Comparison of ENCODE assay signal across 8 cellular contexts in the genomic region with DNA sequence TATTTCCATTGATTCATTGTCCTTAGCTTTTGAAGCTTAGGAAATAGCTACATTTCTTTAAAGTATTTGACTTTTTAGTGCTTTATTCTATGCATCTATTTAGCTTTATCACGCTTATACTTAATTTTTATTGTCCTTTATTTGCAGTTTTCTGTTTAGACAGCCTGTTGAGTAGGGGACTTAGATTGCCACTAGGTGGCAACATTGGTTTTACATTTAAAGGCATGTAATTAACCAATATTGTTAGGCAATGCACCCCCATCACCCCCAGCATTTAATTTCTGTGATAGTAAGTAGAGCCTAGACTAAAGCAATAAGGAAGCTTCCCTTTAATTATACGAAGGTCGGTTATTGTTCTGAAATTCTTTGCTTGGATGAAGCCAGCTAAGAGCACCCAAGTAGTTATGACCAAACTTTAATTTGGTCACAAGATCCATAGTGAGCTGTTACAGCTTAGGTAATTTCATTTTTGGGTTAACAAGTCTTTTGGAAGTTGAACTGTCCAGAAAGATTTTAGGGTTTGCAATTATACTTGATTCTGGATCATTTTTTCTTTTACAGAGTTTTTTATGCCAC. TPM values are rescaled to one million over a fixed set of nuclear protein-coding genes. Genes with fewer than 3 reads are reported as not detected.
DNase-seq lines count a peak whose midpoint lies in the region; ATAC-seq, FAIRE-seq and TF ChIP-seq lines count a peak whose summit lies in the region.

No MANE protein-coding gene starts in this region.

- no peaks in the 10 kb centered on the region for H3K9me2 ChIP-seq in OCI-LY1 (ENCODE audit: low read depth, low read length)

- H3K9me3 ChIP-seq in BE2C (no peaks in the 10 kb centered on the region), H9 (ENCODE audit: control insufficient read depth, low read depth, low read length) (no peaks in the 10 kb centered on the region), OCI-LY1 (ENCODE audit: low read length) (no peaks in the 10 kb centered on the region)

- H3K9ac ChIP-seq in H9 (ENCODE audit: extremely low read depth, insufficient read length, low read length) (no peak overlapping the region), OCI-LY1 (ENCODE audit: low read length) (no peak overlapping the region)

- no peaks in the 10 kb centered on the region for H3K4me1 Mint-ChIP-seq in H9
- peaks cover 5% of the 10 kb centered on the region for H3K4me1 Mint-ChIP-seq in nephron

- H3K9me3 Mint-ChIP-seq in H9 (no peaks in the 10 kb centered on the region), nephron (no peaks in the 10 kb centered on the region)

- no peaks in the 10 kb centered on the region; the same call in 1 of the 2 replicates for H3K27me3 Mint-ChIP-seq in H9 (ENCODE audit: low read depth)
- H3K27me3 Mint-ChIP-seq in nephron (ENCODE audit: low read depth) = no peaks in the 10 kb centered on the region

- no peaks in the 10 kb centered on the region for H4K20me1 ChIP-seq in H9 (ENCODE audit: control insufficient read depth, insufficient read depth, insufficient read length)
- H4K20me1 ChIP-seq in OCI-LY1 (ENCODE audit: insufficient read depth, low read length) = no peaks in the 10 kb centered on the region

- no peak overlapping the region for H3K14ac ChIP-seq in H9 (ENCODE audit: insufficient read depth, low read length)

- H3K27ac Mint-ChIP-seq in H9 (no peak overlapping the region), nephron (peak overlapping the region; percentile 14 to 47 (median 22))

- no peak overlapping the region for H3K4ac ChIP-seq in H9 (ENCODE audit: low read depth, low read length)

- H3K36me3 Mint-ChIP-seq in H9 (ENCODE audit: insufficient read depth in 1 of 3, low read depth in 3 of 3) (no peaks in the 10 kb centered on the region), nephron (ENCODE audit: low read depth) (peaks cover 25% of the 10 kb centered on the region)

- H2BK20ac ChIP-seq in H9 (ENCODE audit: low read depth, low read length, poor library complexity, severe bottlenecking) = no peak overlapping the region

- no peaks in the 10 kb centered on the region for H3K79me1 ChIP-seq in H9 (ENCODE audit: insufficient read depth, low read depth, low read length, poor library complexity, severe bottlenecking)

- H2BK5ac ChIP-seq in H9 (ENCODE audit: insufficient read length, low read length) = no peak overlapping the region

- H2AK5ac ChIP-seq in H9 (ENCODE audit: insufficient read length, low read length) = no peak overlapping the region

- no peak overlapping the region for H2BK15ac ChIP-seq in H9 (ENCODE audit: low read depth, low read length)

- H3K4me2 ChIP-seq in H9 (ENCODE audit: insufficient read depth, insufficient read length, low read length) (no peak overlapping the region), OCI-LY1 (ENCODE audit: low read length) (no peak overlapping the region)

- H4K91ac ChIP-seq in H9 (ENCODE audit: insufficient read length, low read depth, low read length) = no peak overlapping the region

- peak; percentile 80 for TF ChIP-seq CTCF in BE2C (IDR thresholded peaks at IDR 0.05; ENCODE audit: low read depth, low read length)
- TF ChIP-seq CTCF in H9 (conservative IDR thresholded peaks at IDR 0.05) = peak; percentile 85
- TF ChIP-seq CTCF in OCI-LY1 (IDR thresholded peaks at IDR 0.05; ENCODE audit: low read length) = peak; percentile 89
- TF ChIP-seq CTCF in nephron (IDR thresholded peaks at IDR 0.05; ENCODE audit: unreplicated experiment in 3 of 3) = peak; percentile 70 to 84 (median 79)

- H3K18ac ChIP-seq in H9 (ENCODE audit: insufficient read length, low read depth, low read length) = no peak overlapping the region

- H3K36me3 ChIP-seq in BE2C = no peaks in the 10 kb centered on the region
- H3K36me3 ChIP-seq in OCI-LY1 (ENCODE audit: insufficient read depth, low read length) = no peaks in the 10 kb centered on the region

- no peak overlapping the region for H3K23ac ChIP-seq in H9 (ENCODE audit: insufficient read length, low read depth, low read length)

- H3K4me3 Mint-ChIP-seq in H9 (no peak overlapping the region), nephron (no peak overlapping the region)

- H2AFZ ChIP-seq in H9 (ENCODE audit: low read length) (no peak overlapping the region), OCI-LY1 (ENCODE audit: low read length) (no peak overlapping the region)

- intact Hi-C loops in posterior vena cava (cut with DNase I) = loop anchor here (5.0 to 10.0 kb wide), 3 partner anchors 186 to 1981 kb away; no protein-coding TSS in a partner anchor

- WGBS in H9 (ENCODE audit: extremely low coverage, insufficient read length, low lambda C conversion rate) = no CpG with 5 or more reads among the region's 3 CpGs

- no peak overlapping the region for H3K27ac ChIP-seq in H9 (ENCODE audit: insufficient read length, low read depth, low read length)
- no peak overlapping the region for H3K27ac ChIP-seq in OCI-LY1 (ENCODE audit: low read depth, low read length, poor library complexity, severe bottlenecking)

- H2BK12ac ChIP-seq in H9 (ENCODE audit: insufficient read length, low read depth, low read length) = no peak overlapping the region

- FAIRE-seq in endometrium (lab: Jason Lieb, UNC) = peak; percentile 82

- H3K4me3 ChIP-seq in BE2C (ENCODE audit: low read depth, low read length) (no peak overlapping the region), OCI-LY1 (ENCODE audit: low read depth, low read length, poor library complexity, severe bottlenecking) (no peak overlapping the region)

- no peaks in the 10 kb centered on the region for H3K27me3 ChIP-seq in BE2C
- H3K27me3 ChIP-seq in H9 (ENCODE audit: insufficient read depth, low read length) = no peaks in the 10 kb centered on the region
- H3K27me3 ChIP-seq in OCI-LY1 (ENCODE audit: insufficient read depth, low read length) = no peaks in the 10 kb centered on the region

- ATAC-seq in GM18517 (IDR thresholded peaks at IDR 0.05; ENCODE audit: unreplicated experiment) = no peak

- H3F3A ChIP-seq in OCI-LY1 (ENCODE audit: insufficient read depth, low read length) = no peaks in the 10 kb centered on the region

- H3K56ac ChIP-seq in H9 (ENCODE audit: insufficient read length, low read depth, low read length) = no peak overlapping the region

- H3K79me2 ChIP-seq in H9 (ENCODE audit: insufficient read depth, low read length) (no peaks in the 10 kb centered on the region), OCI-LY1 (ENCODE audit: insufficient read depth, low read length) (no peaks in the 10 kb centered on the region)

- DNase-seq in BE2C (peak; percentile 24), H9 (no peak), posterior vena cava (ENCODE audit: low spot score) (no peak)
- DNase-seq in activated naive CD4-positive, alpha-beta T cell (lab: John Stamatoyannopoulos, UW) = no peak

- H2BK120ac ChIP-seq in H9 (ENCODE audit: low read depth, low read length, poor library complexity, severe bottlenecking) = no peak overlapping the region

- no peaks in the 10 kb centered on the region for H3K23me2 ChIP-seq in H9 (ENCODE audit: insufficient read length, low read depth, low read length, poor library complexity, severe bottlenecking)

- no peak overlapping the region for H4K8ac ChIP-seq in H9 (replicated peaks; ENCODE audit: insufficient read length, low read depth, low read length)

- H3K4me1 ChIP-seq in BE2C (no peaks in the 10 kb centered on the region), H9 (ENCODE audit: insufficient read depth, low read length) (no peaks in the 10 kb centered on the region), OCI-LY1 (ENCODE audit: insufficient read depth, low read length, severe bottlenecking) (peaks cover 10% of the 10 kb centered on the region)

- H4K5ac ChIP-seq in H9 (ENCODE audit: insufficient read length, low read depth, low read length) = no peak overlapping the region

- no peak overlapping the region for H3T11ph ChIP-seq in H9 (ENCODE audit: low read length)

RNA-seq across cellular contexts. Expression of gene B3GLCT, which starts 36.5 kb away (rescaled TPM):
- 1.1 TPM for polyA plus RNA-seq in BE2C (2012; ENCODE audit: insufficient read depth, insufficient read length, low read depth)
- total RNA-seq in H9 (2021) = 5.4 and 5.8 TPM in 2 replicates
- 1 to 10 TPM; 5.6 to 7.3 TPM for total RNA-seq in posterior vena cava

Comparison
In these comparisons a context has a peak if more than half of its experiments do, and no peak if none do; other contexts are left out.
1. H3K27ac Mint-ChIP-seq: peak in nephron (3 of 3); none in H9 (0 of 3).
2. Peak in every context shown above with its lines, with median percentiles within 50 percentile points of each other: CTCF ChIP-seq.